ENCODE assay signal across 19 cellular contexts in the genomic region with DNA sequence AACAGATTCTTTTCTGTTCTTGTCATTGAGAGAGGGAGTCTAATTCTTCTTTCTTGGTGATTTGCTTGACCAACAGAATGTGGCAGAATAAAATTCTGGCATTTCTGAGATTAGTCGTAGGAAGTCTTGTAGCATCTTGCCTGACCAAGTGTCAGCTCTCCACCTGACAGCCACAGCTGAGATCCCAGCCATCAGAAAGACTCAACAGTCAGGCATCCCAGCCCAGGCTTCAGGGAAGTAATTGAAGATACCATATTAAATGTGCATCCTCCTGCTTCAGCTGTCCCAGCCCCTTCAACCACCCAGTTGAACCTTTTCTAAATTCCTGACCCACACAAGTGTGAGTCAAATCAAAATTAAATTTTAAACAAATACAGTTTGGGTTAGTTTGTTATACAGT.
A peak's percentile ranks its signal among the peaks of the same experiment; 100 is the strongest.
DNase-seq lines count a peak whose midpoint lies in the region; ATAC-seq and TF ChIP-seq lines count a peak whose summit lies in the region.
"Had no signal": no experiment of that assay in that cellular context is flagged by ENCODE, and none has a peak within 500 bp of the region (broad histone marks: within the 10 kb centered on the region; RNA-seq: fewer than 3 reads in every experiment).

No MANE protein-coding gene starts in this region.

- ATAC-seq in HG03135 (IDR thresholded peaks at IDR 0.05; ENCODE audit: unreplicated experiment), result no peak
- ATAC-seq: A549 had no signal

- DNase-seq in HK-2 (ENCODE audit: unreplicated experiment) (peak; percentile 17), WERI-Rb-1 (no peak), kidney tubule cell (ENCODE audit: low spot score) (peak; percentile 89), NCI-H748 (lab: John Stamatoyannopoulos, UW; ENCODE audit: unreplicated experiment) (no peak), cerebellar cortex (ENCODE audit: low spot score) (no peak), NCI-H2227 (lab: John Stamatoyannopoulos, UW; ENCODE audit: unreplicated experiment) (no peak)
- DNase-seq: 8988T; C1 segment of cervical spinal cord; Calu3; CD4-positive, alpha-beta memory T cell; COR-L47; DMS53; DMS79 treated with DMSO at 0.1 percent for 48 hours; GF-D8; GOT3; HFFc6 had no signal

- H3K9me3 ChIP-seq in WERI-Rb-1 (ENCODE audit: severe bottlenecking), result no peaks in the 10 kb centered on the region
- H3K9me3 ChIP-seq: A549, HAP-1 had no signal

- no peaks in the 10 kb centered on the region for H3K27me3 ChIP-seq in WERI-Rb-1 (ENCODE audit: insufficient read depth, low read depth, severe bottlenecking)

- TF ChIP-seq CTCF in WERI-Rb-1 (IDR thresholded peaks at IDR 0.05; ENCODE audit: low read depth, low read length), result no peak

- peaks cover 45% of the 10 kb centered on the region for H3K36me3 ChIP-seq in WERI-Rb-1
- H3K36me3 ChIP-seq: HAP-1 had no signal

- peak overlapping the region; percentile 75 for H3K4me3 ChIP-seq in WERI-Rb-1 (ENCODE audit: low read depth, low read length)
- H3K4me3 ChIP-seq: A549, HAP-1 had no signal

- H3K27ac ChIP-seq in WERI-Rb-1, result peak overlapping the region; percentile 97
- H3K27ac ChIP-seq: A549 had no signal

Comparison
In these comparisons a context has a peak if more than half of its experiments do, and no peak if none do; other contexts are left out.
1. DNase-seq: peak in HK-2 (single experiment) and kidney tubule cell (single experiment); none in WERI-Rb-1 (single experiment), NCI-H748 (single experiment), cerebellar cortex (single experiment) and NCI-H2227 (single experiment).